Comparison of ENCODE assay signal across 19 cellular contexts in genomic region chr10:86727992-86728559, GRCh38. TPM values are rescaled to one million over a fixed set of nuclear protein-coding genes. Genes with fewer than 3 reads are reported as not detected.
DNase-seq lines count a peak whose midpoint lies in the region; ATAC-seq, FAIRE-seq and TF ChIP-seq lines count a peak whose summit lies in the region.
"Had no signal": no experiment of that assay in that cellular context is flagged by ENCODE, and none has a peak within 500 bp of the region (broad histone marks: within the 10 kb centered on the region; RNA-seq: fewer than 3 reads in every experiment).

No MANE protein-coding gene starts in this region.

- intact Hi-C loops in HepG2 (cut with micrococcal nuclease; ENCODE audit: unreplicated experiment): no loop called here
- intact Hi-C loops in right lobe of liver (cut with DNase I): no loop called here
- intact Hi-C loops in psoas muscle (cut with DNase I): no loop called here
- intact Hi-C loops in transverse colon (cut with DNase I; ENCODE audit: low total_unique reads): no loop called here
- intact Hi-C loops in stomach (cut with DNase I; ENCODE audit: low total_unique reads): no loop called here

- TF ChIP-seq CTCF in HepG2 (CRISPR knock-in tag; IDR thresholded peaks at IDR 0.05) (no peak), right lobe of liver (IDR thresholded peaks at IDR 0.05) (no peak), gastroesophageal sphincter (IDR thresholded peaks at IDR 0.05) (no peak), psoas muscle (IDR thresholded peaks at IDR 0.05) (no peak), transverse colon (IDR thresholded peaks at IDR 0.05) (no peak), stomach (IDR thresholded peaks at IDR 0.05) (no peak)

- peak; percentile 38 for DNase-seq in HepG2 (ENCODE audit: low spot score)
- no peak for DNase-seq in right lobe of liver
- no peak for DNase-seq in psoas muscle
- DNase-seq in transverse colon: no peak
- DNase-seq in stomach: no peak
- no peak for DNase-seq in SHP77 (lab: John Stamatoyannopoulos, UW)
- DNase-seq in NCI-H524 treated with DMSO at 0.1 percent for 48 hours (lab: John Stamatoyannopoulos, UW): no peak
- DNase-seq: AML-193; CD4-positive, alpha-beta memory T cell; DMS79 treated with DMSO at 0.1 percent for 48 hours; MG63; NCI-H1092 treated with DMSO at 0.1 percent for 48 hours; NCI-H1694 treated with DMSO at 0.1 percent for 48 hours; NCI-H446; NCI-H748 treated with DMSO at 0.1 percent for 48 hours; PC-9 had no signal

- 7% methylated on average over 4 of the region's 4 CpGs for WGBS in HepG2 (ENCODE audit: low lambda C conversion rate)
- 78% methylated on average over 4 of the region's 4 CpGs for WGBS in right lobe of liver (ENCODE audit: insufficient coverage, low coverage, low lambda C conversion rate, missing lambda C conversion rate)
- 82 to 83% methylated on average over 1 to 4 of the region's 4 CpGs for WGBS in gastroesophageal sphincter (ENCODE audit: low coverage in 1 of 2), 2 donors
- WGBS in psoas muscle, 3 donors: 75 to 80% (median 78%) methylated on average over 4 of the region's 4 CpGs
- WGBS in transverse colon (ENCODE audit: low coverage in 1 of 2), 2 donors: 90% methylated on average over 4 of the region's 4 CpGs; no CpG with 5 or more reads in 1 of the 2 donors
- WGBS in stomach, 5 donors: 61 to 76% (median 66%) methylated on average over 4 of the region's 4 CpGs

- ATAC-seq in HepG2 (peak; percentile 76), right lobe of liver (no peak), gastroesophageal sphincter (no peak), psoas muscle (peak in 2 of 4 donors; percentile 8 to 16)

- H3K79me2 ChIP-seq in HepG2 (ENCODE audit: insufficient read depth, low read length): no peaks in the 10 kb centered on the region

- H3K27me3 ChIP-seq in HepG2 (ENCODE audit: control insufficient read depth in 1 of 2, insufficient read depth in 2 of 2, low read length in 2 of 2) (peaks cover 2 to 8% of the 10 kb centered on the region in 2 experiments; a peak in 2 of 5 replicates), right lobe of liver (no peaks in the 10 kb centered on the region), gastroesophageal sphincter (no peaks in the 10 kb centered on the region), psoas muscle (ENCODE audit: insufficient read depth in 3 of 3, low read length in 2 of 3) (no peaks in the 10 kb centered on the region), transverse colon (no peaks in the 10 kb centered on the region), stomach (no peaks in the 10 kb centered on the region)
- H3K27me3 ChIP-seq: MG63 had no signal

- TF ChIP-seq EP300 in HepG2 (IDR thresholded peaks at IDR 0.05; ENCODE audit: low read depth in 2 of 2, low read length in 2 of 2) (no peak), HepG2 (CRISPR knock-in tag; IDR thresholded peaks at IDR 0.05; ENCODE audit: borderline replicate concordance) (no peak), gastroesophageal sphincter (IDR thresholded peaks at IDR 0.05) (no peak), transverse colon (IDR thresholded peaks at IDR 0.05; ENCODE audit: low read depth) (no peak), stomach (IDR thresholded peaks at IDR 0.05) (no peak)

- no peak overlapping the region for H3K9ac ChIP-seq in HepG2 (ENCODE audit: insufficient read depth, low read depth, low read length)

- no peak for TF ChIP-seq RAD21 in HepG2 (CRISPR knock-in tag; IDR thresholded peaks at IDR 0.05)

- H3K9me3 ChIP-seq in HepG2 (ENCODE audit: low read length): no peaks in the 10 kb centered on the region
- H3K9me3 ChIP-seq in right lobe of liver: no peaks in the 10 kb centered on the region
- H3K9me3 ChIP-seq in gastroesophageal sphincter: no peaks in the 10 kb centered on the region
- H3K9me3 ChIP-seq in psoas muscle: no peaks in the 10 kb centered on the region
- no peaks in the 10 kb centered on the region for H3K9me3 ChIP-seq in transverse colon
- H3K9me3 ChIP-seq in stomach: no peaks in the 10 kb centered on the region
- H3K9me3 ChIP-seq: MG63 had no signal

- no peaks in the 10 kb centered on the region for H3K36me3 ChIP-seq in HepG2 (replicated peaks in 1 of 2; ENCODE audit: control insufficient read depth in 1 of 2, insufficient read depth in 2 of 2, low read length in 2 of 2)
- no peaks in the 10 kb centered on the region for H3K36me3 ChIP-seq in right lobe of liver
- H3K36me3 ChIP-seq in gastroesophageal sphincter: peaks cover 0 to 14% of the 10 kb centered on the region in 2 donors
- H3K36me3 ChIP-seq in psoas muscle (ENCODE audit: insufficient read depth in 1 of 2, low read depth in 1 of 2): peaks cover 0 to 71% of the 10 kb centered on the region in 2 donors
- no peaks in the 10 kb centered on the region for H3K36me3 ChIP-seq in transverse colon
- H3K36me3 ChIP-seq in stomach: no peaks in the 10 kb centered on the region
- H3K36me3 ChIP-seq: MG63 had no signal

- H3K27ac ChIP-seq in HepG2 (ENCODE audit: extremely low read length, insufficient read depth, low read length) (no peak overlapping the region), right lobe of liver (no peak overlapping the region), gastroesophageal sphincter (peak overlapping the region in 3 of 4 donors; percentile 78 to 96 (median 93)), psoas muscle (peak overlapping the region; percentile 86), transverse colon (peak overlapping the region; percentile 19 to 94 (median 83)), stomach (peak overlapping the region in 1 of 5 donors; percentile 91)
- H3K27ac ChIP-seq: PC-9 had no signal

- peak overlapping the region; percentile 70 for H3K4me2 ChIP-seq in HepG2 (ENCODE audit: low read depth, low read length)
- H3K4me2 ChIP-seq: PC-9 had no signal

- BruUV-seq in HepG2 (replicated peaks; lab: Mats Ljungman, UMichigan): no TSS peak

- no peaks in the 10 kb centered on the region for H4K20me1 ChIP-seq in HepG2 (ENCODE audit: insufficient read depth, low read length)

- peak overlapping the region in 1 of 3 experiments; percentile 40; a peak in 1 of 6 replicates for H3K4me3 ChIP-seq in HepG2 (replicated peaks in 1 of 3; ENCODE audit: insufficient read depth in 1 of 3, low read depth in 2 of 3, low read length in 3 of 3)
- H3K4me3 ChIP-seq in right lobe of liver: no peak overlapping the region
- H3K4me3 ChIP-seq in gastroesophageal sphincter: no peak overlapping the region
- H3K4me3 ChIP-seq in psoas muscle: no peak overlapping the region
- no peak overlapping the region for H3K4me3 ChIP-seq in transverse colon
- no peak overlapping the region for H3K4me3 ChIP-seq in stomach
- H3K4me3 ChIP-seq: MG63, PC-9 had no signal

- in situ Hi-C loops in HepG2 (cut with HindIII; ENCODE audit: extremely low pct_ligation_motif_present, low pct_unique_long_range_greater_than_20kb) (no loop called here), transverse colon (cut with MboI; ENCODE audit: low pct_ligation_motif_present in 1 of 4, low pct_unique_long_range_greater_than_20kb in 1 of 4, low sequenced_read_pairs in 3 of 4) (no loop called here)

- CTCF ChIA-PET in HepG2 (lab: Yijun Ruan, JAX; ENCODE audit: low intra/inter-chr PET ratio, low total read pairs): no interaction called here

- POLR2A ChIA-PET in HepG2 (lab: Yijun Ruan, JAX): interaction anchor here (1.5 kb wide), 1 partner anchor 28 kb away, joined by 5 read pairs; the partner anchor contains the start of gene BMPR1A

- H3K4me1 ChIP-seq in HepG2 (ENCODE audit: insufficient read depth, low read length) (peaks cover 40% of the 10 kb centered on the region), right lobe of liver (peaks cover 0 to 22% (median 1%) of the 10 kb centered on the region in 4 donors), gastroesophageal sphincter (peaks cover 0 to 39% (median 5%) of the 10 kb centered on the region in 3 donors), psoas muscle (peaks cover 55% of the 10 kb centered on the region), transverse colon (peaks cover 4 to 22% (median 10%) of the 10 kb centered on the region in 4 donors), stomach (peaks cover 3 to 41% (median 18%) of the 10 kb centered on the region in 4 donors)

- no peak for TF ChIP-seq POLR2A in HepG2 (IDR thresholded peaks at IDR 0.05; ENCODE audit: insufficient read depth in 1 of 2, low read depth in 2 of 2, low read length in 2 of 2)
- no peak for TF ChIP-seq POLR2A in right lobe of liver (IDR thresholded peaks at IDR 0.05)
- no peak for TF ChIP-seq POLR2A in gastroesophageal sphincter (IDR thresholded peaks at IDR 0.05)
- no peak for TF ChIP-seq POLR2A in transverse colon (IDR thresholded peaks at IDR 0.05)
- no peak for TF ChIP-seq POLR2A in stomach (IDR thresholded peaks at IDR 0.05)

- peak; percentile 23 for FAIRE-seq in HepG2 (lab: Jason Lieb, UNC)
- FAIRE-seq: G401.6, GM12891 had no signal

- peak overlapping the region; percentile 72 for H2AFZ ChIP-seq in HepG2 (ENCODE audit: low read length)
- H2AFZ ChIP-seq: PC-9 had no signal

RNA-seq across cellular contexts. Expression of gene BMPR1A, which starts 28.3 kb away (rescaled TPM):
- total RNA-seq in HepG2 (2016; rRNA removed; fragmentation: Illumina TruSeq; extraction: Trizol) (42.3 and 44.2 TPM in 2 replicates), right lobe of liver (10 to 100 TPM in 5 of 6 experiments, 1 to 10 TPM in 1; 9.9 to 20.4 (median 12.4) TPM), gastroesophageal sphincter (100 to 1,000 TPM in 3 of 4 donors, 10 to 100 TPM in 1; 91.5 to 121 (median 117) TPM), psoas muscle (10 to 100 TPM; 12.0 to 30.0 (median 26.2) TPM), transverse colon (10 to 100 TPM; 29.3 to 45.2 (median 38.0) TPM), stomach (100 to 1,000 TPM in 1 of 5 donors, 10 to 100 TPM in 4; 18.3 to 104 (median 35.3) TPM)
- total RNA-seq in HepG2 (2016; cell fraction: cytosol; rRNA removed; fragmentation: Illumina TruSeq; extraction: Trizol; ENCODE audit: low read depth): 35.3 and 37.2 TPM in 2 replicates
- 42.9 and 46.8 TPM in 2 replicates for total RNA-seq in HepG2 (2016; cell fraction: insoluble cytoplasmic fraction; rRNA removed; fragmentation: Illumina TruSeq; extraction: Trizol)
- 43.0 and 44.0 TPM in 2 replicates for total RNA-seq in HepG2 (2016; cell fraction: membrane; rRNA removed; fragmentation: Illumina TruSeq; extraction: Trizol)
- 41.8 TPM in 2 replicates for total RNA-seq in HepG2 (2016; cell fraction: nucleus; rRNA removed; fragmentation: Illumina TruSeq; extraction: Trizol)
- polyA plus RNA-seq in HepG2 (2011; rRNA removed) (16.6 and 17.8 TPM in 2 replicates), psoas muscle (10 to 100 TPM in 1 of 3 donors, 1 to 10 TPM in 2; 4.6 to 22.7 (median 6.0) TPM), stomach (1 to 10 TPM; 5.8 to 6.5 (median 5.9) TPM)
- polyA plus RNA-seq in HepG2 (2011; cell fraction: cytosol; rRNA removed): 8.6 and 14.5 TPM in 2 replicates
- 8.2 and 8.9 TPM in 2 replicates for polyA plus RNA-seq in HepG2 (2011; cell fraction: nucleus; rRNA removed)
- polyA plus RNA-seq in HepG2 (2012): 17.2 and 19.3 TPM in 2 replicates
- polyA plus RNA-seq in HepG2 (2016; cell fraction: cytosol; fragmentation: Illumina TruSeq; extraction: Trizol; ENCODE audit: low read depth): 3.5 and 3.9 TPM in 2 replicates
- 20.6 and 27.9 TPM in 2 replicates for polyA plus RNA-seq in HepG2 (2016; cell fraction: insoluble cytoplasmic fraction; fragmentation: Illumina TruSeq; extraction: Trizol; ENCODE audit: low read depth)
- 10.9 and 13.0 TPM in 2 replicates for polyA plus RNA-seq in HepG2 (2016; cell fraction: membrane; fragmentation: Illumina TruSeq; extraction: Trizol; ENCODE audit: low read depth)
- 26.2 and 30.7 TPM in 2 replicates for polyA plus RNA-seq in HepG2 (2016; cell fraction: nucleus; fragmentation: Illumina TruSeq; extraction: Trizol; ENCODE audit: insufficient read depth, low read depth)
- 23.2 and 28.6 TPM in 2 replicates for polyA minus RNA-seq in HepG2 (2011; rRNA and poly(A)+ RNA removed; ENCODE audit: low replicate concordance)
- 17.6 and 25.8 TPM in 2 replicates for polyA minus RNA-seq in HepG2 (2011; cell fraction: cytosol; rRNA and poly(A)+ RNA removed)
- polyA minus RNA-seq in HepG2 (2011; cell fraction: nucleus; rRNA and poly(A)+ RNA removed): 38.2 and 38.5 TPM in 2 replicates

RNA-seq across cellular contexts. Expression of gene LDB3, which starts 59.8 kb away (rescaled TPM):
- not detected in 2 replicates for total RNA-seq in HepG2 (2016; rRNA removed; fragmentation: Illumina TruSeq; extraction: Trizol)
- total RNA-seq in HepG2 (2016; cell fraction: cytosol; rRNA removed; fragmentation: Illumina TruSeq; extraction: Trizol; ENCODE audit: low read depth): not detected in 2 replicates
- not detected in 2 replicates for total RNA-seq in HepG2 (2016; cell fraction: insoluble cytoplasmic fraction; rRNA removed; fragmentation: Illumina TruSeq; extraction: Trizol)
- total RNA-seq in HepG2 (2016; cell fraction: membrane; rRNA removed; fragmentation: Illumina TruSeq; extraction: Trizol): not detected in 2 replicates
- total RNA-seq in HepG2 (2016; cell fraction: nucleus; rRNA removed; fragmentation: Illumina TruSeq; extraction: Trizol): not detected in 2 replicates
- polyA plus RNA-seq in HepG2 (2011; rRNA removed): not detected in 2 replicates
- not detected in 2 replicates for polyA plus RNA-seq in HepG2 (2011; cell fraction: cytosol; rRNA removed)
- not detected in 2 replicates for polyA plus RNA-seq in HepG2 (2011; cell fraction: nucleus; rRNA removed)
- polyA plus RNA-seq in HepG2 (2012): not detected in 2 replicates
- polyA plus RNA-seq in HepG2 (2016; cell fraction: cytosol; fragmentation: Illumina TruSeq; extraction: Trizol; ENCODE audit: low read depth): not detected in 2 replicates
- polyA plus RNA-seq in HepG2 (2016; cell fraction: insoluble cytoplasmic fraction; fragmentation: Illumina TruSeq; extraction: Trizol; ENCODE audit: low read depth): not detected in 2 replicates
- polyA plus RNA-seq in HepG2 (2016; cell fraction: membrane; fragmentation: Illumina TruSeq; extraction: Trizol; ENCODE audit: low read depth): not detected in 2 replicates
- not detected in 2 replicates for polyA plus RNA-seq in HepG2 (2016; cell fraction: nucleus; fragmentation: Illumina TruSeq; extraction: Trizol; ENCODE audit: insufficient read depth, low read depth)
- 5.5 TPM in 1 of 2 replicates, not detected in the other for polyA minus RNA-seq in HepG2 (2011; rRNA and poly(A)+ RNA removed; ENCODE audit: low replicate concordance)
- not detected in 2 replicates for polyA minus RNA-seq in HepG2 (2011; cell fraction: cytosol; rRNA and poly(A)+ RNA removed)
- not detected in 2 replicates for polyA minus RNA-seq in HepG2 (2011; cell fraction: nucleus; rRNA and poly(A)+ RNA removed)
- total RNA-seq in right lobe of liver: under 1 TPM; 0.07 to 0.29 (median 0.12) TPM
- 10 to 100 TPM; 12.9 to 45.8 (median 18.6) TPM for total RNA-seq in gastroesophageal sphincter
- 1,000 to 10,000 TPM in 1 of 4 donors, 100 to 1,000 TPM in 3; 615 to 2,187 (median 685) TPM for total RNA-seq in psoas muscle
- polyA plus RNA-seq in psoas muscle: 100 to 1,000 TPM; 108 to 518 (median 274) TPM
- 10 to 100 TPM in 1 of 4 donors, 1 to 10 TPM in 3; 2.2 to 32.5 (median 2.9) TPM for total RNA-seq in transverse colon
- 1 to 10 TPM in 4 of 5 donors, under 1 TPM in 1; 0.29 to 8.5 (median 2.2) TPM for total RNA-seq in stomach
- polyA plus RNA-seq in stomach: 1 to 10 TPM; 1.1 to 3.4 (median 2.7) TPM
- polyA plus RNA-seq: CD4-positive, alpha-beta memory T cell had no signal

Comparison
In these comparisons a context has a peak if more than half of its experiments do, and no peak if none do; other contexts are left out.
1. H3K27ac ChIP-seq: peak in gastroesophageal sphincter (3 of 4), psoas muscle (single experiment) and transverse colon (4 of 4); none in HepG2 (single experiment) and right lobe of liver (0 of 3).
2. RNA of gene LDB3, which starts 59.8 kb away (total RNA-seq): 615 to 2,187 TPM in psoas muscle; 12.9 to 45.8 TPM in gastroesophageal sphincter, 2.2 to 32.5 TPM in transverse colon, 0.29 to 8.5 TPM in stomach, 0.07 to 0.29 TPM in right lobe of liver and not detected in HepG2; every median in the first group is over 10 times any median in the second.